In the genomic region with DNA sequence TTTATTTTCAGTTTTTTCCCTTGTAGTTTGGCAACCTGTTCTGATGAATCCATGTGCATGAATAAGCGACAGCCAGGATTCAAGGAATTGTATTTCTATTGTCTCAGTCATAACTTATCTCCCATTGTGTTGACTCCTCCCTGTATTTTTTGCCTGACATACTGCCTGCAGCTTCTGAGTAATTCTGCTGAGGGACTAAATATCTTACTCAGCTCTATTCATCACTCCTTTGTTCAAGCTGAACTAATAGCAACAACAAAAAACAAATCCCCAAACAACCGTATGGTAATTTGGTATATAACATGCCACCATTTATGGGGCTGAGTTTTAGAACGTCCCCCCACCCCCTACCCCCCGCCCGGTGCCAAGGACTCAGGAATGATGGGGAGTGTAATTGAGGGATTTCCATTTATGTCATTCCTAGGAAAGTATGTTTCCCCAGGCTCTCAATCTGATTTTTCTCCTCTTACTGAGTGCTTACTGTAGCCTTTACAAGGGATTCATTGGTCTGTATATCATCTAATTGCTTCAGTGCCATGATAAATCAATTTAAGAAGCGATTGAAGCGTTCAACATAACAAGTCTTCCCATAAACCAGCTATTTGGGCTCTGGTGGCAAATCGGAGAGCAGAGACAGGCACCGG, we compare ENCODE assay signal across 8 cellular contexts. TPM values are rescaled to one million over a fixed set of nuclear protein-coding genes. Genes with fewer than 3 reads are reported as not detected.
DNase-seq lines count a peak whose midpoint lies in the region; ATAC-seq and TF ChIP-seq lines count a peak whose summit lies in the region.

No MANE protein-coding gene starts in this region.

- H4K8ac ChIP-seq in neuronal stem cell (ENCODE audit: low read depth, low read length) = no peak overlapping the region

- no peak overlapping the region for H2BK5ac ChIP-seq in neuronal stem cell (ENCODE audit: low read length)

- H3K36me3 ChIP-seq in PC-3 (ENCODE audit: low read depth, low read length) (no peaks in the 10 kb centered on the region), neuronal stem cell (replicated peaks in 1 of 2; ENCODE audit: control insufficient read depth in 2 of 2, insufficient read depth in 2 of 2, low read length in 2 of 2) (no peaks in the 10 kb centered on the region)

- no peak overlapping the region for H3K23ac ChIP-seq in neuronal stem cell (ENCODE audit: low read depth, low read length, poor library complexity)

- BruUV-seq in PC-3 (replicated peaks; lab: Mats Ljungman, UMichigan) = no TSS peak

- H3K79me2 ChIP-seq in PC-3 (ENCODE audit: low read length) = no peaks in the 10 kb centered on the region

- H3F3A ChIP-seq in PC-3 (ENCODE audit: low read length, unreplicated experiment) = no peaks in the 10 kb centered on the region

- H3K27ac ChIP-seq in PC-3 (ENCODE audit: low read length) (peak overlapping the region; percentile 69), neuronal stem cell (replicated peaks; ENCODE audit: low read length) (no peak overlapping the region)

- peak overlapping the region; percentile 52 for H3K4me3 ChIP-seq in GM12864 (ENCODE audit: low read depth, low read length)
- H3K4me3 ChIP-seq in PC-3 (ENCODE audit: low read length) = peak overlapping the region; percentile 68
- peak overlapping the region; percentile 46 to 79 for H3K4me3 ChIP-seq in neuronal stem cell (ENCODE audit: low read length in 2 of 2)

- peaks cover 20% of the 10 kb centered on the region for H3K4me1 ChIP-seq in PC-3 (ENCODE audit: insufficient read depth, low read length)
- H3K4me1 ChIP-seq in neuronal stem cell (ENCODE audit: control insufficient read depth in 2 of 2, insufficient read depth in 1 of 2, low read depth in 1 of 2, low read length in 2 of 2) = peaks cover 0 to 2% of the 10 kb centered on the region in 2 donors

- H3K9ac ChIP-seq in PC-3 (ENCODE audit: low read length) = peak overlapping the region; percentile 70
- H3K9ac ChIP-seq in neuronal stem cell (ENCODE audit: low read depth, low read length, poor library complexity) = no peak overlapping the region

- H3K4me2 ChIP-seq in PC-3 (ENCODE audit: low read length) = peak overlapping the region; percentile 91
- peak overlapping the region; percentile 52 for H3K4me2 ChIP-seq in neuronal stem cell (ENCODE audit: insufficient read depth, low read length, poor library complexity, severe bottlenecking)

- CTCF ChIA-PET in PC-3 (lab: Charles Lee) = interaction anchor here (0.6 to 1.5 kb wide), 6 partner anchors 11 to 423 kb away, joined by 3 to 12 read pairs (median 4); a partner anchor contains a TSS

- H3K18ac ChIP-seq in neuronal stem cell (ENCODE audit: low read length) = no peak overlapping the region

- H2BK12ac ChIP-seq in neuronal stem cell (ENCODE audit: low read length) = no peak overlapping the region

- no peaks in the 10 kb centered on the region for H3K9me3 Mint-ChIP-seq in endothelial cell (ENCODE audit: unreplicated experiment)

- H3K4me3 Mint-ChIP-seq in endothelial cell (ENCODE audit: unreplicated experiment) = peak overlapping the region; percentile 92

- peaks cover 3% of the 10 kb centered on the region for H3K4me1 Mint-ChIP-seq in endothelial cell (ENCODE audit: unreplicated experiment)

- DNase-seq in GM12864 (ENCODE audit: low read depth) = no peak
- peak; percentile 70 for DNase-seq in PC-3
- DNase-seq in endothelial cell (ENCODE audit: low spot score) = no peak
- DNase-seq in neuronal stem cell (ENCODE audit: low spot score) = no peak
- no peak for DNase-seq in NCI-H1105 treated with DMSO at 0.1 percent for 48 hours (lab: John Stamatoyannopoulos, UW)
- no peak for DNase-seq in NCI-H2029 treated with DMSO at 0.1 percent for 48 hours (lab: John Stamatoyannopoulos, UW)

- H3K27me3 Mint-ChIP-seq in endothelial cell (ENCODE audit: unreplicated experiment) = no peaks in the 10 kb centered on the region

- no peaks in the 10 kb centered on the region for H3K9me2 ChIP-seq in PC-3 (replicated peaks; ENCODE audit: low read length)

- ATAC-seq in PC-3 (peak; percentile 68), GM18907 (IDR thresholded peaks at IDR 0.05; ENCODE audit: unreplicated experiment) (no peak), HG02884 (IDR thresholded peaks at IDR 0.05; ENCODE audit: unreplicated experiment) (no peak)

- no peaks in the 10 kb centered on the region for H3K36me3 Mint-ChIP-seq in endothelial cell (ENCODE audit: low read depth, unreplicated experiment)

- no CpG with 5 or more reads among the region's 9 CpGs for whole genome bisulfite sequencing in neuronal stem cell (ENCODE audit: extremely low coverage in 2 of 2, insufficient read length in 2 of 2, insufficient replicate concordance in 1 of 2), 2 donors

- H3K14ac ChIP-seq in neuronal stem cell (ENCODE audit: low read length) = no peak overlapping the region

- peak overlapping the region; percentile 64 for H3K27ac Mint-ChIP-seq in endothelial cell (ENCODE audit: unreplicated experiment)

- intact Hi-C loops in PC-3 (cut with micrococcal nuclease) = loop anchor here (1.0 to 5.0 kb wide), 4 partner anchors 55 to 331 kb away; a partner anchor contains a TSS

- H3K9me3 ChIP-seq in PC-3 (ENCODE audit: low read length) (no peaks in the 10 kb centered on the region), neuronal stem cell (replicated peaks in 1 of 2; ENCODE audit: control insufficient read depth in 2 of 2, insufficient read depth in 1 of 2, low read depth in 1 of 2, low read length in 2 of 2) (no peaks in the 10 kb centered on the region)

- peak overlapping the region; percentile 72 for H2AFZ ChIP-seq in PC-3 (ENCODE audit: low read length)
- H2AFZ ChIP-seq in neuronal stem cell (ENCODE audit: low read length) = peak overlapping the region; percentile 94

- no peak overlapping the region for H2AK5ac ChIP-seq in neuronal stem cell (ENCODE audit: low read depth, low read length)

- H3K4ac ChIP-seq in neuronal stem cell (ENCODE audit: low read length) = no peak overlapping the region

- POLR2A ChIA-PET in PC-3 (lab: Charles Lee; ENCODE audit: unreplicated experiment) = no interaction called here

- H3K27me3 ChIP-seq in PC-3 (ENCODE audit: low read length) (no peaks in the 10 kb centered on the region), neuronal stem cell (ENCODE audit: control insufficient read depth in 3 of 3, insufficient read depth in 3 of 3, low read depth in 1 of 3, low read length in 3 of 3) (no peaks in the 10 kb centered on the region)

- H2BK120ac ChIP-seq in neuronal stem cell (ENCODE audit: low read depth, low read length) = no peak overlapping the region

- H3K79me1 ChIP-seq in neuronal stem cell (ENCODE audit: low read depth, low read length) = no peaks in the 10 kb centered on the region

- H2BK15ac ChIP-seq in neuronal stem cell (ENCODE audit: low read length) = no peak overlapping the region

- H4K20me1 ChIP-seq in PC-3 (ENCODE audit: low read length) = no peaks in the 10 kb centered on the region

- TF ChIP-seq CTCF in GM12864 (IDR thresholded peaks at IDR 0.05; ENCODE audit: low read depth, low read length, missing control alignments) (no peak), PC-3 (conservative IDR thresholded peaks at IDR 0.05; ENCODE audit: low read depth, low read length) (no peak), endothelial cell (IDR thresholded peaks at IDR 0.05; ENCODE audit: unreplicated experiment) (no peak)

- H4K91ac ChIP-seq in neuronal stem cell (ENCODE audit: low read depth, low read length, poor library complexity) = no peak overlapping the region

RNA-seq across cellular contexts. Expression of a gene that starts 40.9 kb away (rescaled TPM):
- total RNA-seq in PC-3 (2014; rRNA removed) (101 and 165 TPM in 2 replicates), endothelial cell (ENCODE audit: unreplicated experiment) (160 TPM)
- 167 TPM for polyA plus RNA-seq in neuronal stem cell (2013, experiment 1 of 2)
- polyA plus RNA-seq in neuronal stem cell (2013, experiment 2 of 2) = 152 TPM

RNA-seq across cellular contexts. Expression of a gene that starts 55.6 kb away (rescaled TPM):
- total RNA-seq in PC-3 (2014; rRNA removed) (11.8 and 20.0 TPM in 2 replicates), endothelial cell (ENCODE audit: unreplicated experiment) (7.9 TPM)
- 13.5 TPM for polyA plus RNA-seq in neuronal stem cell (2013, experiment 1 of 2)
- polyA plus RNA-seq in neuronal stem cell (2013, experiment 2 of 2) = 13.8 TPM
